ENCODE assay signal across 8 cellular contexts in the genomic region with DNA sequence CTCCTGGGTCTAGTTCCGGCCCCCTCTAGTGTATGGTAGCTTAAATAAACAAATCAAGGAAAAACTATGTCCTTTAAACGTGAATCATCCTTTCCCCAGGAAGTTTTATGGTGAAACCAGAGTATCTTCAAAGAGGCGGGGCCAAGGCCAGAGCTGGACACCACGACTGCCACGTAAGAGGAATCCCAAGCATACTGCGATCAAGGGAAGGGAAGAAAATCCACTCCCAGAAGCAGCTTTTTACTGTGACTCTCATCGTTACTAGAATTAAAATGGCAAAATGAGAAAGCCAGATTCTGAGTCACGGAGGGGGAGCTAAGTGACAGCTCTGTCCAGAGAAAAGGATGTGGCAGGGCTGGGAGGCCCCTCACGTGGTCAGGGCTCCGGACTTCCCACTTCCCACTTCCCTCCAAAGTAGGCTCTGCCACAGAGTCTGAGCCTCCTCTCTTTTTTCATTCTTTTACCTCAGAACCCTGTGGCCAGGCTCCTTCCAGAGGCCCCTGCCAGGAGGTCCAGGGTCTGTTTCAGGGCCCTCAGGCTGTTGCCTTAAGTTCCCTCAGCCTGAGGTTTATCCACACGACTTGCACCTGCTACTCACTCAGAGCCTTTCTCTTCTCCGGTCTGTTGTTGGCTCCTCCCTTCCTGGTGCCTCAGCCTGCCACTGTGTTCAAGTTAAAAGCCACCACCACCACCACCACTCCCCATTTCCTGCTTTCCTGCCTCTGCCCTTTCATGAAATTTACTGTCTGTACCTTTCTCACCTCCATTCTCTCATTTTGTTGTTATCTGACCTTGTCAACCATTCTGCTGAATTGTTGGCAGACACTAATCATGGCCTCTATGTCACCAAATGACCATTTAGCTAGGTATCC. TPM values are rescaled to one million over a fixed set of nuclear protein-coding genes. Genes with fewer than 3 reads are reported as not detected.
DNase-seq lines count a peak whose midpoint lies in the region; ATAC-seq and TF ChIP-seq lines count a peak whose summit lies in the region.

No MANE protein-coding gene starts in this region.

- H2BK120ac ChIP-seq in IMR-90 (ENCODE audit: low read depth, low read length) = peak overlapping the region; percentile 97
- peak overlapping the region; percentile 77 for H2BK120ac ChIP-seq in mesenchymal stem cell (ENCODE audit: low read depth, low read length)

- CTCF ChIA-PET in IMR-90 (lab: Yijun Ruan, JAX) = interaction anchor here (1.2 kb wide), 1 partner anchor 43 kb away, joined by 4 read pairs; no protein-coding TSS in a partner anchor

- peak overlapping the region; percentile 80 for H3K56ac ChIP-seq in IMR-90 (ENCODE audit: extremely low read depth, insufficient read depth, low read length)

- H3K4me2 ChIP-seq in IMR-90 (ENCODE audit: low read depth, low read length) = peak overlapping the region; percentile 75
- H3K4me2 ChIP-seq in mesenchymal stem cell (ENCODE audit: low read length, poor library complexity, severe bottlenecking) = peak overlapping the region; percentile 66

- in situ Hi-C loops in IMR-90 (cut with MboI; ENCODE audit: low sequenced_read_pairs) = loop anchor here (5.0 kb wide), 1 partner anchor 37 kb away; no protein-coding TSS in a partner anchor

- peak overlapping the region; percentile 64 to 81 for H2BK12ac ChIP-seq in mesenchymal stem cell (ENCODE audit: low read length in 2 of 2)

- DNase-seq in IMR-90 (peak; percentile 97), UCSD-AML1 (lab: John Stamatoyannopoulos, UW; ENCODE audit: unreplicated experiment) (peak; percentile 71), coronary artery (ENCODE audit: low spot score) (no peak), mesenchymal stem cell (peak; percentile 99), thoracic aorta (ENCODE audit: low spot score) (no peak), NCI-H2196 (lab: John Stamatoyannopoulos, UW; ENCODE audit: unreplicated experiment) (no peak)

- H3K4me1 ChIP-seq in ES-I3 (ENCODE audit: insufficient read depth, low read length) = peaks cover 25% of the 10 kb centered on the region
- H3K4me1 ChIP-seq in IMR-90 (ENCODE audit: control insufficient read depth, insufficient read depth, low read length) = peaks cover 16% of the 10 kb centered on the region
- H3K4me1 ChIP-seq in mesenchymal stem cell (ENCODE audit: control insufficient read depth, insufficient read depth, low read depth, low read length) = peaks cover 12% of the 10 kb centered on the region
- peaks cover 15 to 44% of the 10 kb centered on the region in 2 donors for H3K4me1 ChIP-seq in thoracic aorta (ENCODE audit: control insufficient read depth in 1 of 2, low read depth in 2 of 2)

- H3K4ac ChIP-seq in IMR-90 (ENCODE audit: low read depth, low read length) = peak overlapping the region; percentile 98
- H3K4ac ChIP-seq in mesenchymal stem cell (ENCODE audit: low read depth in 1 of 2, low read length in 2 of 2) = peak overlapping the region; percentile 66 to 88

- H3K18ac ChIP-seq in IMR-90 (ENCODE audit: low read depth, low read length) = peak overlapping the region; percentile 92
- H3K18ac ChIP-seq in mesenchymal stem cell (ENCODE audit: low read depth in 1 of 2, low read length in 2 of 2) = peak overlapping the region; percentile 50 to 94

- H3K9me3 ChIP-seq in ES-I3 (ENCODE audit: control insufficient read depth, insufficient read depth, low read length) (no peaks in the 10 kb centered on the region), IMR-90 (ENCODE audit: control insufficient read depth, insufficient read depth, low read length) (no peaks in the 10 kb centered on the region), mesenchymal stem cell (ENCODE audit: control insufficient read depth, low read length) (no peaks in the 10 kb centered on the region), thoracic aorta (no peaks in the 10 kb centered on the region)

- TF ChIP-seq CTCF in IMR-90 (conservative IDR thresholded peaks at IDR 0.05; ENCODE audit: low read depth, low read length) (no peak), coronary artery (IDR thresholded peaks at IDR 0.05) (no peak), thoracic aorta (IDR thresholded peaks at IDR 0.05) (no peak)

- peak overlapping the region; percentile 97 for H4K91ac ChIP-seq in IMR-90 (ENCODE audit: insufficient read depth, low read depth, low read length)
- peak overlapping the region; percentile 91 for H4K91ac ChIP-seq in mesenchymal stem cell (ENCODE audit: low read length)

- H2BK5ac ChIP-seq in IMR-90 (ENCODE audit: low read depth, low read length, poor library complexity, severe bottlenecking) (peak overlapping the region; percentile 98), mesenchymal stem cell (ENCODE audit: low read depth, low read length, poor library complexity, severe bottlenecking) (peak overlapping the region; percentile 33)

- peak overlapping the region; percentile 91 for H3K14ac ChIP-seq in IMR-90 (replicated peaks; ENCODE audit: low read depth, low read length)
- no peak overlapping the region for H3K14ac ChIP-seq in mesenchymal stem cell (ENCODE audit: low read length in 2 of 2)

- peak overlapping the region; percentile 4; the same call in 1 of the 2 replicates for H3K4me3 ChIP-seq in IMR-90 (ENCODE audit: insufficient read depth, low read depth, low read length)
- peak overlapping the region; percentile 80 for H3K4me3 ChIP-seq in coronary artery
- peak overlapping the region in 1 of 2 experiments; percentile 89 for H3K4me3 ChIP-seq in mesenchymal stem cell (ENCODE audit: insufficient read depth in 1 of 2, low read depth in 1 of 2, low read length in 2 of 2)
- peak overlapping the region; percentile 97 for H3K4me3 ChIP-seq in thoracic aorta

- H3K36me3 ChIP-seq in ES-I3 (ENCODE audit: insufficient read depth, low read length) (no peaks in the 10 kb centered on the region), IMR-90 (ENCODE audit: control insufficient read depth, insufficient read depth, low read length) (no peaks in the 10 kb centered on the region), mesenchymal stem cell (ENCODE audit: control insufficient read depth in 1 of 2, insufficient read depth in 2 of 2, low read depth in 1 of 2, low read length in 2 of 2) (peaks cover 0 to 9% of the 10 kb centered on the region in 2 experiments), thoracic aorta (no peaks in the 10 kb centered on the region)

- POLR2A ChIA-PET in IMR-90 (lab: Charles Lee; ENCODE audit: unreplicated experiment) = interaction anchor here (1.2 to 2.0 kb wide), 5 partner anchors 10 to 93 kb away, joined by 3 to 15 read pairs (median 6); a partner anchor contains a TSS

- H2AFZ ChIP-seq in IMR-90 (replicated peaks; ENCODE audit: low read length, poor library complexity) (peak overlapping the region; percentile 83), mesenchymal stem cell (ENCODE audit: low read depth, low read length) (peak overlapping the region; percentile 46)

- intact Hi-C loops in IMR-90 (cut with micrococcal nuclease) = loop anchor here (2.0 kb wide), 2 partner anchors 43 to 89 kb away; no protein-coding TSS in a partner anchor

- H2AK9ac ChIP-seq in IMR-90 (replicated peaks; ENCODE audit: low read depth, low read length, poor library complexity) = peak overlapping the region; percentile 94

- peak overlapping the region; percentile 93 for H2AK5ac ChIP-seq in IMR-90 (ENCODE audit: low read depth, low read length)
- peak overlapping the region; percentile 43 for H2AK5ac ChIP-seq in mesenchymal stem cell (ENCODE audit: low read length, severe bottlenecking)

- BruUV-seq in IMR-90 (replicated peaks; lab: Mats Ljungman, UMichigan) = no TSS peak

- peak overlapping the region; percentile 91 for H4K5ac ChIP-seq in IMR-90 (ENCODE audit: low read depth, low read length)

- dilution Hi-C loops in IMR-90 (cut with HindIII; ENCODE audit: low sequenced_read_pairs, unreplicated experiment) = no loop called here

- ATAC-seq in GM21619 (IDR thresholded peaks at IDR 0.05; ENCODE audit: unreplicated experiment) = peak; percentile 42
- ATAC-seq in IMR-90 (ENCODE audit: low read depth) = peak; percentile 67
- no peak for ATAC-seq in thoracic aorta (ENCODE audit: insufficient number of reproducible peaks, low FRiP score, low read depth)

- peak overlapping the region; percentile 35; the same call in 1 of the 2 replicates for H3K9ac ChIP-seq in ES-I3 (ENCODE audit: low read depth, low read length)
- peak overlapping the region; percentile 74 for H3K9ac ChIP-seq in IMR-90 (ENCODE audit: low read depth, low read length)
- peak overlapping the region; percentile 93 for H3K9ac ChIP-seq in mesenchymal stem cell (ENCODE audit: low read length)

- no peak for TF ChIP-seq RAD21 in IMR-90 (IDR thresholded peaks at IDR 0.05; ENCODE audit: low read length)

- peaks cover 17% of the 10 kb centered on the region; the same call in 1 of the 2 replicates for H4K20me1 ChIP-seq in IMR-90 (ENCODE audit: insufficient read depth, low read length)

- peaks cover 11% of the 10 kb centered on the region for H3K9me1 ChIP-seq in IMR-90 (ENCODE audit: insufficient read depth, low read length)

- H3K79me1 ChIP-seq in IMR-90 (ENCODE audit: low read depth in 1 of 2, low read length in 2 of 2) (peaks cover 0 to 36% of the 10 kb centered on the region in 2 experiments; a peak in 2 of 4 replicates), mesenchymal stem cell (replicated peaks; ENCODE audit: low read length, poor library complexity, severe bottlenecking) (peaks cover 1% of the 10 kb centered on the region)

- H2BK15ac ChIP-seq in IMR-90 (ENCODE audit: low read depth, low read length) (peak overlapping the region; percentile 97; the same call in 2 of the 3 replicates), mesenchymal stem cell (ENCODE audit: low read depth, poor library complexity, severe bottlenecking) (peak overlapping the region; percentile 91)

- H3K27ac ChIP-seq in IMR-90 (ENCODE audit: insufficient read depth, low read length) = peak overlapping the region; percentile 96
- H3K27ac ChIP-seq in coronary artery = peak overlapping the region; percentile 72 to 87
- peak overlapping the region; percentile 96 for H3K27ac ChIP-seq in mesenchymal stem cell (ENCODE audit: low read length, poor library complexity, severe bottlenecking)
- H3K27ac ChIP-seq in thoracic aorta = peak overlapping the region; percentile 60 to 80

- H3K27me3 ChIP-seq in IMR-90 (ENCODE audit: control insufficient read depth, insufficient read depth, low read length) (no peaks in the 10 kb centered on the region), mesenchymal stem cell (ENCODE audit: control insufficient read depth in 1 of 2, insufficient read depth in 1 of 2, low read length in 2 of 2) (no peaks in the 10 kb centered on the region), thoracic aorta (replicated peaks; ENCODE audit: insufficient read depth) (no peaks in the 10 kb centered on the region)

- 8% methylated on average over 2 of the region's 12 CpGs; no CpG with 5 or more reads in 1 of the 2 experiments for WGBS in IMR-90 (ENCODE audit: extremely low coverage in 2 of 2, insufficient read length in 1 of 2), 2 experiments
- WGBS in mesenchymal stem cell = 1% methylated on average over 9 of the region's 12 CpGs

- peak; percentile 67; the same call in 1 of the 2 replicates for TF ChIP-seq POLR2A in IMR-90 (IDR thresholded peaks at IDR 0.05; ENCODE audit: low read depth, low read length)

- peak overlapping the region; percentile 97 for H2BK20ac ChIP-seq in IMR-90 (ENCODE audit: low read depth, low read length)

- peak overlapping the region; percentile 95 for H3K23ac ChIP-seq in IMR-90 (ENCODE audit: low read depth, low read length)
- no peak overlapping the region for H3K23ac ChIP-seq in mesenchymal stem cell (ENCODE audit: low read length in 2 of 2)

- H4K8ac ChIP-seq in IMR-90 (ENCODE audit: low read depth in 2 of 2, low read length in 2 of 2) = peak overlapping the region; percentile 72 to 97
- H4K8ac ChIP-seq in mesenchymal stem cell (ENCODE audit: low read length) = peak overlapping the region; percentile 93

RNA-seq across cellular contexts. Expression of a gene that starts 1.4 kb away (rescaled TPM):
- total RNA-seq in IMR-90 (2012; rRNA removed) (142 and 145 TPM in 2 replicates), thoracic aorta (100 to 1,000 TPM in 1 of 2 donors, 10 to 100 TPM in 1; 29.2 to 148 TPM)
- 193 and 277 TPM in 2 replicates for polyA plus RNA-seq in IMR-90 (2012; rRNA removed)
- polyA plus RNA-seq in IMR-90 (2012; cell fraction: cytosol; rRNA removed) = 266 and 276 TPM in 2 replicates
- polyA plus RNA-seq in IMR-90 (2012; cell fraction: nucleus; rRNA removed; ENCODE audit: low replicate concordance) = 92.8 and 245 TPM in 2 replicates
- 137 TPM for polyA plus RNA-seq in mesenchymal stem cell (2013, experiment 1 of 2)
- 143 TPM for polyA plus RNA-seq in mesenchymal stem cell (2013, experiment 2 of 2)

Comparison
In these comparisons a context has a peak if more than half of its experiments do, and no peak if none do; other contexts are left out.
1. H3K9ac ChIP-seq: peak in every context shown above with its lines; median percentile 93 in mesenchymal stem cell; 74 in IMR-90; 35 in ES-I3.
2. DNase-seq: peak in IMR-90 (single experiment), UCSD-AML1 (single experiment) and mesenchymal stem cell (single experiment); none in coronary artery (single experiment), thoracic aorta (single experiment) and NCI-H2196 (single experiment).
3. Peak in every context shown above with its lines, with median percentiles within 50 percentile points of each other: H3K27ac ChIP-seq.